Comparison of ENCODE assay signal across 28 cellular contexts in genomic region chr13:113635048-113635420, GRCh38. TPM values are rescaled to one million over a fixed set of nuclear protein-coding genes. Genes with fewer than 3 reads are reported as not detected.
DNase-seq lines count a peak whose midpoint lies in the region; ATAC-seq and TF ChIP-seq lines count a peak whose summit lies in the region.
"Had no signal": no experiment of that assay in that cellular context is flagged by ENCODE, and none has a peak within 500 bp of the region (broad histone marks: within the 10 kb centered on the region; RNA-seq: fewer than 3 reads in every experiment).

No MANE protein-coding gene starts in this region.

- H3K4me3 ChIP-seq in upper lobe of right lung, result no peak overlapping the region
- no peak overlapping the region for H3K4me3 ChIP-seq in prostate gland
- H3K4me3 ChIP-seq: GM23338, HAP-1 had no signal

- intact Hi-C loops in upper lobe of right lung (cut with DNase I) (no loop called here), prostate gland (cut with DNase I) (no loop called here)

- H3K27ac Mint-ChIP-seq in activated naive CD8-positive, alpha-beta T cell, result peak overlapping the region; percentile 73
- no peak overlapping the region for H3K27ac Mint-ChIP-seq in activated naive CD8-positive, alpha-beta T cell treated with anti-CD3 and anti-CD28 coated beads for 36 hours
- H3K27ac Mint-ChIP-seq in endothelial cell (ENCODE audit: unreplicated experiment), result no peak overlapping the region
- peak overlapping the region; percentile 67 to 97 (median 90) for H3K27ac Mint-ChIP-seq in naive thymus-derived CD8-positive, alpha-beta T cell
- H3K27ac Mint-ChIP-seq: GM23338 had no signal

- H3K9me3 Mint-ChIP-seq in activated naive CD8-positive, alpha-beta T cell (ENCODE audit: low read depth), result no peaks in the 10 kb centered on the region
- no peaks in the 10 kb centered on the region for H3K9me3 Mint-ChIP-seq in activated naive CD8-positive, alpha-beta T cell treated with anti-CD3 and anti-CD28 coated beads for 36 hours
- no peaks in the 10 kb centered on the region for H3K9me3 Mint-ChIP-seq in endothelial cell (ENCODE audit: unreplicated experiment)
- H3K9me3 Mint-ChIP-seq in naive thymus-derived CD8-positive, alpha-beta T cell, result no peaks in the 10 kb centered on the region
- H3K9me3 Mint-ChIP-seq: GM23338 had no signal

- H3K27me3 ChIP-seq in upper lobe of right lung, result no peaks in the 10 kb centered on the region
- no peaks in the 10 kb centered on the region for H3K27me3 ChIP-seq in prostate gland (replicated peaks; ENCODE audit: insufficient read depth)

- no peak overlapping the region for H3K27ac ChIP-seq in upper lobe of right lung
- H3K27ac ChIP-seq in prostate gland, result no peak overlapping the region
- H3K27ac ChIP-seq: HL-60 had no signal

- H3K4me1 Mint-ChIP-seq in activated naive CD8-positive, alpha-beta T cell (ENCODE audit: low read depth), result peaks cover 36% of the 10 kb centered on the region
- peaks cover 28% of the 10 kb centered on the region for H3K4me1 Mint-ChIP-seq in activated naive CD8-positive, alpha-beta T cell treated with anti-CD3 and anti-CD28 coated beads for 36 hours
- H3K4me1 Mint-ChIP-seq in endothelial cell (ENCODE audit: unreplicated experiment), result peaks cover 39% of the 10 kb centered on the region
- peaks cover 20 to 60% (median 28%) of the 10 kb centered on the region in 4 donors for H3K4me1 Mint-ChIP-seq in naive thymus-derived CD8-positive, alpha-beta T cell
- H3K4me1 Mint-ChIP-seq: GM23338 had no signal

- WGBS in prostate gland, result 93% methylated on average over 7 of the region's 7 CpGs

- POLR2A ChIA-PET in naive thymus-derived CD8-positive, alpha-beta T cell (lab: Charles Lee), result interaction anchor here (1.0 kb wide), 1 partner anchor 15 kb away, joined by 3 read pairs; no protein-coding TSS in a partner anchor

- H3K4me1 ChIP-seq in upper lobe of right lung (no peaks in the 10 kb centered on the region), prostate gland (replicated peaks) (no peaks in the 10 kb centered on the region)
- H3K4me1 ChIP-seq: HAP-1 had no signal

- TF ChIP-seq CTCF in endothelial cell (IDR thresholded peaks at IDR 0.05; ENCODE audit: unreplicated experiment) (no peak), upper lobe of right lung (IDR thresholded peaks at IDR 0.05) (no peak), prostate gland (IDR thresholded peaks at IDR 0.05) (no peak)

- no peaks in the 10 kb centered on the region for H3K27me3 Mint-ChIP-seq in activated naive CD8-positive, alpha-beta T cell
- H3K27me3 Mint-ChIP-seq in activated naive CD8-positive, alpha-beta T cell treated with anti-CD3 and anti-CD28 coated beads for 36 hours, result no peaks in the 10 kb centered on the region
- peaks cover 11% of the 10 kb centered on the region for H3K27me3 Mint-ChIP-seq in endothelial cell (ENCODE audit: unreplicated experiment)
- no peaks in the 10 kb centered on the region for H3K27me3 Mint-ChIP-seq in naive thymus-derived CD8-positive, alpha-beta T cell

- TF ChIP-seq POLR2A in prostate gland (IDR thresholded peaks at IDR 0.05), result no peak

- DNase-seq in activated naive CD8-positive, alpha-beta T cell treated with anti-CD3 and anti-CD28 coated beads for 36 hours, result no peak
- DNase-seq in endothelial cell (ENCODE audit: low spot score) (no peak), upper lobe of right lung (peak; percentile 37), prostate gland (ENCODE audit: low spot score) (no peak)
- DNase-seq in naive thymus-derived CD8-positive, alpha-beta T cell, result no peak
- no peak for DNase-seq in stimulated activated CD8-positive, alpha-beta memory T cell treated with anti-CD3 and anti-CD28 coated beads, Interleukin-4, amount 100 ng/mL, for 48 hours
- no peak for DNase-seq in activated effector memory CD4-positive, alpha-beta T cell treated with anti-CD3 and anti-CD28 coated beads, Interleukin-2, amount 50 U/mL, for 16 hours
- DNase-seq: AML-193; C1 segment of cervical spinal cord; DMS53; GDM1; KBM-7; NCI-H1092; NCI-H1436; NCI-H187 treated with DMSO at 0.1 percent for 48 hours; NCI-H2107; NCI-H226; NCI-H510A treated with DMSO at 0.1 percent for 48 hours; NCI-H774; NK-92 treated with Interleukin-12 subunit alpha and Interleukin-12 subunit beta, amount 100 ng/mL, for 24 hours had no signal

- H3K36me3 ChIP-seq in upper lobe of right lung (peaks cover 67% of the 10 kb centered on the region), prostate gland (peaks cover 0 to 6% of the 10 kb centered on the region in 2 donors)

- peak overlapping the region; percentile 67 for H3K4me3 Mint-ChIP-seq in activated naive CD8-positive, alpha-beta T cell
- no peak overlapping the region for H3K4me3 Mint-ChIP-seq in activated naive CD8-positive, alpha-beta T cell treated with anti-CD3 and anti-CD28 coated beads for 36 hours
- H3K4me3 Mint-ChIP-seq in endothelial cell (ENCODE audit: unreplicated experiment), result peak overlapping the region; percentile 78
- H3K4me3 Mint-ChIP-seq in naive thymus-derived CD8-positive, alpha-beta T cell, result peak overlapping the region in 9 of 10 donors; percentile 21 to 87 (median 65)
- H3K4me3 Mint-ChIP-seq: GM23338 had no signal

- H3K9me3 ChIP-seq in upper lobe of right lung, result no peaks in the 10 kb centered on the region
- H3K9me3 ChIP-seq in prostate gland, result no peaks in the 10 kb centered on the region
- H3K9me3 ChIP-seq: HAP-1 had no signal

- peaks cover 13% of the 10 kb centered on the region for H3K36me3 Mint-ChIP-seq in activated naive CD8-positive, alpha-beta T cell
- H3K36me3 Mint-ChIP-seq in activated naive CD8-positive, alpha-beta T cell treated with anti-CD3 and anti-CD28 coated beads for 36 hours, result peaks cover 51% of the 10 kb centered on the region
- peaks cover 58% of the 10 kb centered on the region for H3K36me3 Mint-ChIP-seq in endothelial cell (ENCODE audit: low read depth, unreplicated experiment)
- peaks cover 0 to 38% (median 32%) of the 10 kb centered on the region in 3 donors for H3K36me3 Mint-ChIP-seq in naive thymus-derived CD8-positive, alpha-beta T cell

- no peak for ATAC-seq in naive thymus-derived CD8-positive, alpha-beta T cell
- ATAC-seq in upper lobe of right lung, result no peak
- ATAC-seq: GM23338, Panc1 had no signal

RNA-seq across cellular contexts. Expression of gene ATP4B, which starts 23.0 kb away (rescaled TPM):
- not detected for total RNA-seq in activated naive CD8-positive, alpha-beta T cell treated with anti-CD3 and anti-CD28 coated beads for 36 hours
- not detected for total RNA-seq in endothelial cell (ENCODE audit: unreplicated experiment)
- total RNA-seq in naive thymus-derived CD8-positive, alpha-beta T cell, result not detected
- not detected for polyA plus RNA-seq in naive thymus-derived CD8-positive, alpha-beta T cell
- total RNA-seq in upper lobe of right lung, result not detected
- under 1 TPM in 1 of 2 donors, not detected in 1; 0.34 TPM for total RNA-seq in prostate gland
- total RNA-seq: A172, GM23338, HT-29 had no signal
- polyA plus RNA-seq: AG04450, GM23338 had no signal

RNA-seq across cellular contexts. Expression of gene GRK1, which starts 32.0 kb away (rescaled TPM):
- not detected for total RNA-seq in activated naive CD8-positive, alpha-beta T cell treated with anti-CD3 and anti-CD28 coated beads for 36 hours
- total RNA-seq in endothelial cell (ENCODE audit: unreplicated experiment) (0.54 TPM), upper lobe of right lung (0.09 TPM), prostate gland (under 1 TPM in 1 of 2 donors, not detected in 1; 0.23 TPM)
- total RNA-seq in naive thymus-derived CD8-positive, alpha-beta T cell, result not detected
- not detected for polyA plus RNA-seq in naive thymus-derived CD8-positive, alpha-beta T cell
- total RNA-seq: A172, GM23338 had no signal
- polyA plus RNA-seq: AG04450, GM23338 had no signal

RNA-seq across cellular contexts. Expression of gene TFDP1, which starts 50.5 kb away (rescaled TPM):
- total RNA-seq in activated naive CD8-positive, alpha-beta T cell treated with anti-CD3 and anti-CD28 coated beads for 36 hours, result 100 to 1,000 TPM; 242 to 250 TPM
- total RNA-seq in endothelial cell (ENCODE audit: unreplicated experiment) (65.8 TPM), upper lobe of right lung (42.3 TPM), prostate gland (10 to 100 TPM; 50.1 to 62.4 TPM)
- total RNA-seq in naive thymus-derived CD8-positive, alpha-beta T cell, result 10 to 100 TPM; 17.1 to 18.1 TPM
- 10 to 100 TPM; 50.1 to 61.9 (median 50.3) TPM for polyA plus RNA-seq in naive thymus-derived CD8-positive, alpha-beta T cell

Comparison
In these comparisons a context has a peak if more than half of its experiments do, and no peak if none do; other contexts are left out.
1. H3K27ac Mint-ChIP-seq: peak in activated naive CD8-positive, alpha-beta T cell (single experiment) and naive thymus-derived CD8-positive, alpha-beta T cell (10 of 10); none in activated naive CD8-positive, alpha-beta T cell treated with anti-CD3 and anti-CD28 coated beads for 36 hours (single experiment) and endothelial cell (single experiment).